ENCODE assay signal across 26 cellular contexts in the genomic region with DNA sequence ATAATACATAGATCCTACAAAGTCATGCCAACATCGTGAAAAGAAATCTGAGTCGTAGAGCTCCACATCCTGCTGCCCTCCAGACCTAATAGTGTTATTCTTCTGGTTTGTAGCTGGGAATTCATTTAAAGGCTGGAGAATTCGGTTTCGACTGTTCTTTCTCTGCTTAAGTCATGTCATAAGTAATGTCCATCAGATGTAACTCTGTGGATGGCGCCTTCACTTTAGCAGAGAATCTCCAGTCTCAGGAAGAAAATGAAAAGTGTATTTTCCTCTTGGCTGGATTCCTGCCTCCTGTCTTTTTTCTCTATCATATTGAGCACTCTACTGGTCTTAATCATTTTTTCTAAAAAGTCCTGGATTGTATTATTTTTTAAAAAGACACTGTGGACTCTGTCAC.
"Had no signal": no experiment of that assay in that cellular context is flagged by ENCODE, and none has a peak within 500 bp of the region (broad histone marks: within the 10 kb centered on the region; RNA-seq: fewer than 3 reads in every experiment).

No MANE protein-coding gene starts in this region.

- DNase-seq: activated CD4-positive, alpha-beta T cell treated with anti-CD3 and anti-CD28 coated beads, Interleukin-2, amount 10 ng/mL, durations not matched to agents 7 days and 5 days; activated CD4-positive, alpha-beta T cell treated with anti-CD3 and anti-CD28 coated beads, Interleukin-2, amount 50 U/mL, for 48 hours; activated CD8-positive, alpha-beta T cell treated with anti-CD3 and anti-CD28 coated beads, Interleukin-2, amount 10 ng/mL, durations not matched to agents 7 days and 5 days; activated gamma-delta T cell treated with Interleukin-2 at 50 U/mL for 16 hours; activated naive CD4-positive, alpha-beta T cell treated with anti-CD3 and anti-CD28 coated beads for 36 hours; activated T-cell treated with anti-CD3 and anti-CD28 coated beads, Interleukin-2, amount 50 U/mL, for 24 hours; adrenal gland; caudate nucleus; cerebellar nuclear complex; NCI-H1048; NCI-H1105 treated with DMSO at 0.1 percent for 48 hours; NCI-H1436; NCI-H1694; NCI-H1930; NCI-H2081 treated with DMSO at 0.1 percent for 48 hours; NCI-H226; NCI-H446 treated with DMSO at 0.1 percent for 48 hours; NCI-H524; PC-3; Peyer's patch; RPMI8226; SHP77 treated with DMSO at 0.1 percent for 48 hours had no signal

- H3K27ac Mint-ChIP-seq: activated CD4-positive, alpha-beta T cell treated with anti-CD3 and anti-CD28 coated beads, Interleukin-2, amount 10 ng/mL, durations not matched to agents 7 days and 5 days; activated CD8-positive, alpha-beta T cell treated with anti-CD3 and anti-CD28 coated beads, Interleukin-2, amount 10 ng/mL, durations not matched to agents 7 days and 5 days; activated naive CD4-positive, alpha-beta T cell treated with anti-CD3 and anti-CD28 coated beads for 36 hours; activated naive CD4-positive, alpha-beta T cell treated with anti-CD3 and anti-CD28 coated beads, Interleukin-2, amount 50 U/mL, for 72 hours; activated T-cell treated with anti-CD3 and anti-CD28 coated beads, Interleukin-2, amount 50 U/mL, for 24 hours; brain; T-helper 2 cell treated with Interferon-gamma antibody and Interleukin-4, amounts not matched to agents 5 μg/mL and 100 μg/mL, for 36 hours had no signal

- H3K27me3 Mint-ChIP-seq: brain had no signal

- H3K4me3 ChIP-seq: adrenal gland, K562, Peyer's patch had no signal

- H3K4me1 Mint-ChIP-seq: activated CD4-positive, alpha-beta T cell treated with anti-CD3 and anti-CD28 coated beads, Interleukin-2, amount 10 ng/mL, durations not matched to agents 7 days and 5 days had no signal

- H3K36me3 Mint-ChIP-seq: activated naive CD4-positive, alpha-beta T cell treated with anti-CD3 and anti-CD28 coated beads, Interleukin-2, amount 50 U/mL, for 72 hours; brain had no signal

- H3K27me3 ChIP-seq: adrenal gland, Peyer's patch had no signal

- ATAC-seq: activated CD8-positive, alpha-beta T cell treated with anti-CD3 and anti-CD28 coated beads, Interleukin-2, amount 10 ng/mL, durations not matched to agents 7 days and 5 days; activated naive CD4-positive, alpha-beta T cell treated with anti-CD3 and anti-CD28 coated beads, Interleukin-2, amount 50 U/mL, for 72 hours; K562; PC-3 had no signal

- H3K36me3 ChIP-seq: adrenal gland, Peyer's patch had no signal

- H3K4me3 Mint-ChIP-seq: activated CD4-positive, alpha-beta T cell treated with anti-CD3 and anti-CD28 coated beads, Interleukin-2, amount 10 ng/mL, durations not matched to agents 7 days and 5 days; activated CD8-positive, alpha-beta T cell treated with anti-CD3 and anti-CD28 coated beads, Interleukin-2, amount 10 ng/mL, durations not matched to agents 7 days and 5 days; activated naive CD4-positive, alpha-beta T cell treated with anti-CD3 and anti-CD28 coated beads for 36 hours; activated T-cell treated with anti-CD3 and anti-CD28 coated beads, Interleukin-2, amount 50 U/mL, for 24 hours; brain; T-helper 2 cell treated with Interferon-gamma antibody and Interleukin-4, amounts not matched to agents 5 μg/mL and 100 μg/mL, for 36 hours had no signal

- H3K27ac ChIP-seq: adrenal gland, Peyer's patch had no signal

- H3K4me1 ChIP-seq: adrenal gland, Peyer's patch had no signal

- H3K9me3 ChIP-seq: adrenal gland, Peyer's patch had no signal
